ENCODE assay signal across 8 cellular contexts in genomic region chr14:105419305-105420091, GRCh38. TPM values are rescaled to one million over a fixed set of nuclear protein-coding genes. Genes with fewer than 3 reads are reported as not detected.
DNase-seq lines count a peak whose midpoint lies in the region; ATAC-seq and TF ChIP-seq lines count a peak whose summit lies in the region.

Gene MTA1 (plus strand): TSS chr14:105419827. CDS start chr14:105420036, 209 bp downstream.

- H3K9me3 Mint-ChIP-seq in chondrocyte (ENCODE audit: low read depth) = no peaks in the 10 kb centered on the region

- in situ Hi-C loops in GM13977 (cut with MboI; ENCODE audit: low pct_unique_long_range_greater_than_20kb, low sequenced_read_pairs, unreplicated experiment) = no loop called here

- peak within 1 kb of the TSS; percentile 48 for H3K4me2 ChIP-seq in KMS-11

- no peaks in the 10 kb centered on the region for H4K20me1 ChIP-seq in KMS-11 (ENCODE audit: insufficient read depth)

- peaks cover 8% of the 10 kb centered on the region for H3K4me1 ChIP-seq in KMS-11 (ENCODE audit: low read depth, poor library complexity, severe bottlenecking)

- no peaks in the 10 kb centered on the region for H3K27me3 ChIP-seq in KMS-11 (ENCODE audit: insufficient read depth, low read depth)

- no peak within 1 kb of the TSS for H3K4me3 ChIP-seq in KMS-11 (IDR thresholded peaks at IDR 0.05; ENCODE audit: insufficient read depth, low read depth, low read length)

- peak within 1 kb of the TSS; percentile 85 for H3K4me3 Mint-ChIP-seq in chondrocyte (ENCODE audit: unreplicated experiment)

- peaks cover 40% of the 10 kb centered on the region for H3K4me1 Mint-ChIP-seq in chondrocyte (ENCODE audit: low read depth)

- TF ChIP-seq CTCF in GM13977 (IDR thresholded peaks at IDR 0.05; ENCODE audit: extremely low read depth, insufficient read depth, missing control alignments) (no peak), KMS-11 (conservative IDR thresholded peaks at IDR 0.05; ENCODE audit: low read depth, low read length) (no peak), chondrocyte (IDR thresholded peaks at IDR 0.05) (no peak)

- peak within 1 kb of the TSS; percentile 88 for H3K9ac ChIP-seq in KMS-11

- peak within 1 kb of the TSS; percentile 52 for H3K27ac ChIP-seq in KMS-11

- H2AFZ ChIP-seq in KMS-11 (ENCODE audit: low read depth) = peak within 1 kb of the TSS; percentile 54; the same call in 1 of the 2 replicates

- no peaks in the 10 kb centered on the region for H3K36me3 Mint-ChIP-seq in chondrocyte (ENCODE audit: low read depth)

- peak within 1 kb of the TSS; percentile 8 for H3K27ac Mint-ChIP-seq in chondrocyte (ENCODE audit: unreplicated experiment)

- H3K27me3 Mint-ChIP-seq in chondrocyte (ENCODE audit: low read depth) = no peaks in the 10 kb centered on the region

- DNase-seq in 8988T (peak; percentile 92), GM13977 (ENCODE audit: low spot score) (peak; percentile 93), UCSD-AML1 (lab: John Stamatoyannopoulos, UW; ENCODE audit: unreplicated experiment) (peak; percentile 48), chondrocyte (ENCODE audit: low spot score) (no peak), left lobe of liver (ENCODE audit: low spot score) (peak; percentile 60), cerebellar cortex (ENCODE audit: low spot score) (no peak)
- peak in 2 of 3 experiments; percentile 23 to 46 for DNase-seq in stimulated activated CD4-positive, alpha-beta T cell treated with anti-CD3 and anti-CD28 coated beads, TNF-alpha, amount 100 ng/mL, for 24 hours (ENCODE audit: low read depth in 3 of 3)

- H3K36me3 ChIP-seq in KMS-11 (ENCODE audit: insufficient read depth) = no peaks in the 10 kb centered on the region

- peaks cover 41% of the 10 kb centered on the region for H3K79me2 ChIP-seq in KMS-11 (ENCODE audit: insufficient read depth, low read depth)

- ATAC-seq in left lobe of liver = peak; percentile 81

RNA-seq across cellular contexts. Expression of gene MTA1, which starts in this region (rescaled TPM):
- total RNA-seq in chondrocyte (83.6 to 91.9 TPM (median 85.1 TPM) in 3 replicates), left lobe of liver (39.2 TPM)

Comparison
In these comparisons a context has a peak if more than half of its experiments do, and no peak if none do; other contexts are left out.
1. DNase-seq: peak in 8988T (single experiment), GM13977 (single experiment), UCSD-AML1 (single experiment), left lobe of liver (single experiment) and stimulated activated CD4-positive, alpha-beta T cell treated with anti-CD3 and anti-CD28 coated beads, TNF-alpha, amount 100 ng/mL, for 24 hours (2 of 3); none in chondrocyte (single experiment) and cerebellar cortex (single experiment).